Comparison of ENCODE assay signal across 20 cellular contexts in genomic region chr12:69513297-69513696, GRCh38. TPM values are rescaled to one million over a fixed set of nuclear protein-coding genes. Genes with fewer than 3 reads are reported as not detected.
A peak's percentile ranks its signal among the peaks of the same experiment; 100 is the strongest.
DNase-seq lines count a peak whose midpoint lies in the region; ATAC-seq, FAIRE-seq and TF ChIP-seq lines count a peak whose summit lies in the region.
"Had no signal": no experiment of that assay in that cellular context is flagged by ENCODE, and none has a peak within 500 bp of the region (broad histone marks: within the 10 kb centered on the region; RNA-seq: fewer than 3 reads in every experiment).

No MANE protein-coding gene starts in this region.

- no peaks in the 10 kb centered on the region for H3K9me2 ChIP-seq in GM23248 (ENCODE audit: insufficient read depth)

- peaks cover 99% of the 10 kb centered on the region for H3K79me2 ChIP-seq in GM23248 (ENCODE audit: insufficient read depth)

- H2AFZ ChIP-seq in GM23248, result no peak overlapping the region

- no peak for TF ChIP-seq CTCF in spleen (IDR thresholded peaks at IDR 0.05 in 8 of 11, conservative IDR thresholded peaks at IDR 0.05 in 3 of 11)

- intact Hi-C loops in spleen (cut with DNase I; ENCODE audit: low total_unique reads), result no loop called here

- TF ChIP-seq POLR2A in spleen (IDR thresholded peaks at IDR 0.05), result no peak

- FAIRE-seq in small intestine (lab: Jason Lieb, UNC), result no peak

- H3K4me3 ChIP-seq in GM23248, result no peak overlapping the region
- H3K4me3 ChIP-seq in small intestine (ENCODE audit: low read depth in 1 of 2, low read length in 2 of 2), result no peak overlapping the region
- no peak overlapping the region for H3K4me3 ChIP-seq in spleen
- H3K4me3 ChIP-seq: coronary artery, heart right ventricle, prostate gland, transverse colon had no signal

- WGBS in GM23248 (ENCODE audit: low coverage in 1 of 2, low lambda C conversion rate in 2 of 2, missing lambda C conversion rate in 2 of 2), 2 experiments, result 93 to 96% methylated on average over 1 of the region's 1 CpG
- WGBS in small intestine, 3 donors, result 98 to 100% (median 100%) methylated on average over 1 of the region's 1 CpG
- WGBS in spleen, 5 donors, result 96 to 100% (median 97%) methylated on average over 1 of the region's 1 CpG

- no peak for ATAC-seq in HG03342 (IDR thresholded peaks at IDR 0.05; ENCODE audit: unreplicated experiment)
- ATAC-seq: activated T-cell treated with anti-CD3 and anti-CD28 coated beads, Interleukin-2, amount 50 U/mL, for 4 hours; heart right ventricle had no signal

- peaks cover 53% of the 10 kb centered on the region for H3K4me1 ChIP-seq in GM23248 (ENCODE audit: insufficient read depth)
- H3K4me1 ChIP-seq in small intestine (ENCODE audit: control insufficient read depth in 2 of 2, insufficient read depth in 1 of 2, low read depth in 1 of 2, low read length in 1 of 2), result peaks cover 0 to 5% of the 10 kb centered on the region in 2 donors
- peaks cover 2 to 85% (median 25%) of the 10 kb centered on the region in 6 donors for H3K4me1 ChIP-seq in spleen

- no peak overlapping the region for H3K27ac ChIP-seq in GM23248
- no peak overlapping the region for H3K27ac ChIP-seq in small intestine (ENCODE audit: low read depth in 1 of 2, low read length in 1 of 2)
- H3K27ac ChIP-seq in spleen, result no peak overlapping the region
- H3K27ac ChIP-seq: coronary artery, heart right ventricle, neutrophil, prostate gland, transverse colon had no signal

- no peaks in the 10 kb centered on the region for H3K36me3 ChIP-seq in GM23248 (ENCODE audit: low read depth)
- no peaks in the 10 kb centered on the region for H3K36me3 ChIP-seq in small intestine (ENCODE audit: control insufficient read depth in 2 of 2, insufficient read depth in 2 of 2, low read length in 2 of 2)
- no peaks in the 10 kb centered on the region for H3K36me3 ChIP-seq in spleen
- H3K36me3 ChIP-seq: heart right ventricle, neutrophil, prostate gland, transverse colon had no signal

- in situ Hi-C loops in GM23248 (cut with MboI), result no loop called here

- H3K9me3 ChIP-seq in GM23248 (ENCODE audit: low read depth) (no peaks in the 10 kb centered on the region), small intestine (ENCODE audit: control insufficient read depth, low read depth) (no peaks in the 10 kb centered on the region), spleen (no peaks in the 10 kb centered on the region)
- H3K9me3 ChIP-seq: heart right ventricle, neutrophil, prostate gland, transverse colon had no signal

- peaks cover 7% of the 10 kb centered on the region; the same call in 1 of the 2 replicates for H3F3A ChIP-seq in GM23248 (ENCODE audit: insufficient read depth)

- DNase-seq in Ammon's horn (ENCODE audit: low spot score) (peak; percentile 45), GM23248 (peak; percentile 19), cerebellar cortex (ENCODE audit: low spot score) (peak; percentile 42), putamen (ENCODE audit: low spot score) (peak; percentile 49), SKM-1 (lab: John Stamatoyannopoulos, UW; ENCODE audit: unreplicated experiment) (no peak), small intestine (no peak), spleen (no peak)
- DNase-seq: activated CD4-positive, alpha-beta T cell treated with anti-CD3 and anti-CD28 coated beads, Interleukin-2, amount 10 ng/mL, durations not matched to agents 24 days and 14 days; activated naive CD4-positive, alpha-beta T cell treated with anti-CD3 and anti-CD28 coated beads for 36 hours; activated T-cell treated with anti-CD3 and anti-CD28 coated beads, Interleukin-2, amount 50 U/mL, for 4 hours; amygdala; effector memory CD4-positive, alpha-beta T cell; heart right ventricle; NCI-H524 treated with DMSO at 0.1 percent for 48 hours; Right ventricle myocardium superior; transverse colon had no signal

- no peak overlapping the region for H3K9ac ChIP-seq in GM23248

- 0 out of 2 replicates have a peak, but pooled peaks cover 19% of the 10 kb centered on the region for H4K20me1 ChIP-seq in GM23248 (ENCODE audit: insufficient read depth)

- H3K27me3 ChIP-seq in GM23248 (replicated peaks; ENCODE audit: insufficient read depth) (no peaks in the 10 kb centered on the region), small intestine (ENCODE audit: control insufficient read depth in 2 of 2, insufficient read depth in 2 of 2, low read length in 2 of 2) (no peaks in the 10 kb centered on the region), spleen (replicated peaks in 1 of 7) (no peaks in the 10 kb centered on the region)
- H3K27me3 ChIP-seq: heart right ventricle, neutrophil, transverse colon had no signal

- H3K4me2 ChIP-seq in GM23248 (ENCODE audit: unreplicated experiment), result no peak overlapping the region

RNA-seq across cellular contexts. Expression of gene FRS2, which starts 43.1 kb away (rescaled TPM):
- total RNA-seq in GM23248 (2014; rRNA removed; shearing (Covaris generic)), result 41.2 and 79.5 TPM in 2 replicates
- 21.7 and 25.5 TPM in 2 replicates for polyA plus RNA-seq in GM23248 (2016; fragmentation: Nextera tagmentation; extraction: Ambion mirVana)
- polyA plus RNA-seq in small intestine, result 10 to 100 TPM in 1 of 3 donors, 1 to 10 TPM in 2; 5.9 to 10.7 (median 7.8) TPM
- 10 to 100 TPM; 25.3 to 51.7 (median 31.8) TPM for total RNA-seq in spleen
- polyA plus RNA-seq in spleen, result 1 to 10 TPM; 3.4 to 4.8 (median 4.3) TPM

Comparison
In these comparisons a context has a peak if more than half of its experiments do, and no peak if none do; other contexts are left out.
1. DNase-seq: peak in Ammon's horn (single experiment), GM23248 (single experiment), cerebellar cortex (single experiment) and putamen (single experiment); none in SKM-1 (single experiment), small intestine (single experiment) and spleen (single experiment).